In the genomic region with DNA sequence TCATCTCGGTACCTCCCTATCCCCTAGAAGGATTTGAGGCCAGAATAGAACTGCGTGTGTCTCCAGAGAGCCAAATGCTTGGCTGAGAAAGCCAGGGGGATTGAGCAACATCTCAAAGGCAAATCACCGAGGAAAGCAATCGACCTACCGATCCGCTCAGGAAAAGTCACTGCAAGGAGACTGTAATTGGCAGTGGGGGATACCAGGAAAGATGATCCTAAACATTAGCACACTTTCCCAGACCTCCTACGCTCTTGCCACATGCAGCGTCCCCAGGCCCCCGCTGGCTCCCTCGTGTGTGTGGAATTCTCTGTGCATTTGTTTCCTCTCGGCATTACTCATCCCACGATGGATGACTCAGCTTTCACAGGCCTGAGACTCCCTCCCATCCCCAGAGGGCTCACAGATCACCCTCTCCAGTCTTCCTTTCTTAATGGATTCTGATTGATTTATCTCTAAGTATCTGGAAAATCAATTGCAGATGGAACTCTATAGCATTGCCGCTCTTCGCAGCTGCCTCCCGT, we compare ENCODE assay signal across 9 cellular contexts.
DNase-seq lines count a peak whose midpoint lies in the region; ATAC-seq, FAIRE-seq and TF ChIP-seq lines count a peak whose summit lies in the region.
"Had no signal": no experiment of that assay in that cellular context is flagged by ENCODE, and none has a peak within 500 bp of the region (broad histone marks: within the 10 kb centered on the region; RNA-seq: fewer than 3 reads in every experiment).

No MANE protein-coding gene starts in this region.

- POLR2A ChIA-PET in activated CD8-positive, alpha-beta T cell treated with anti-CD3 and anti-CD28 coated beads, Interleukin-2, amount 10 ng/mL, durations not matched to agents 7 days and 5 days (lab: Charles Lee), result no interaction called here

- H3K27me3 ChIP-seq in astrocyte (ENCODE audit: insufficient read depth, low read length), result no peaks in the 10 kb centered on the region

- no peaks in the 10 kb centered on the region for H3K9me3 ChIP-seq in astrocyte (ENCODE audit: insufficient read depth, low read depth, low read length)

- H3K4me2 ChIP-seq in astrocyte (ENCODE audit: low read length), result peak overlapping the region; percentile 65

- H3K36me3 Mint-ChIP-seq in astrocyte (ENCODE audit: low read depth, unreplicated experiment), result no peaks in the 10 kb centered on the region
- no peaks in the 10 kb centered on the region for H3K36me3 Mint-ChIP-seq in activated CD8-positive, alpha-beta T cell treated with anti-CD3 and anti-CD28 coated beads, Interleukin-2, amount 10 ng/mL, durations not matched to agents 7 days and 5 days (ENCODE audit: low read depth)

- DNase-seq in HFF-Myc (ENCODE audit: extremely low read depth, low read depth), result peak; percentile 97
- DNase-seq in astrocyte (ENCODE audit: low read depth), result peak; percentile 95
- peak; percentile 38 for DNase-seq in iPS DF 4.7 (ENCODE audit: extremely low read depth, low spot score)
- peak; percentile 93 for DNase-seq in stromal cell of bone marrow (ENCODE audit: low read depth)
- no peak for DNase-seq in activated CD8-positive, alpha-beta T cell treated with anti-CD3 and anti-CD28 coated beads, Interleukin-2, amount 10 ng/mL, durations not matched to agents 7 days and 5 days
- DNase-seq in NCI-H510A treated with DMSO at 0.1 percent for 48 hours (lab: John Stamatoyannopoulos, UW), result no peak

- no peak overlapping the region for H3K4me3 ChIP-seq in HFF-Myc (replicated peaks; ENCODE audit: low read depth, low read length)
- H3K4me3 ChIP-seq in astrocyte (ENCODE audit: insufficient read depth, low read depth, low read length), result no peak overlapping the region

- CTCF ChIA-PET in activated CD8-positive, alpha-beta T cell treated with anti-CD3 and anti-CD28 coated beads, Interleukin-2, amount 10 ng/mL, durations not matched to agents 7 days and 5 days (lab: Charles Lee), result no interaction called here

- peak overlapping the region; percentile 91 for H3K27ac ChIP-seq in astrocyte (ENCODE audit: low read depth, low read length)

- H3K36me3 ChIP-seq in astrocyte (ENCODE audit: insufficient read depth, low read length), result no peaks in the 10 kb centered on the region

- H3K27ac Mint-ChIP-seq in astrocyte (ENCODE audit: unreplicated experiment), result peak overlapping the region; percentile 99
- no peak overlapping the region for H3K27ac Mint-ChIP-seq in activated CD8-positive, alpha-beta T cell treated with anti-CD3 and anti-CD28 coated beads, Interleukin-2, amount 10 ng/mL, durations not matched to agents 7 days and 5 days
- H3K27ac Mint-ChIP-seq: dendritic cell treated with granulocyte-macrophage colony-stimulating factor and Interleukin-4, amounts not matched to agents 40 ng/mL and 50 ng/mL, for 4 days had no signal

- peak; percentile 100 for FAIRE-seq in astrocyte (lab: Jason Lieb, UNC)

- peaks cover 1% of the 10 kb centered on the region for H3K9me3 Mint-ChIP-seq in astrocyte (ENCODE audit: unreplicated experiment)
- H3K9me3 Mint-ChIP-seq in activated CD8-positive, alpha-beta T cell treated with anti-CD3 and anti-CD28 coated beads, Interleukin-2, amount 10 ng/mL, durations not matched to agents 7 days and 5 days (ENCODE audit: insufficient read depth), result no peaks in the 10 kb centered on the region

- TF ChIP-seq CTCF in HFF-Myc (IDR thresholded peaks at IDR 0.05; ENCODE audit: low read depth, low read length, missing control alignments) (peak; percentile 77), astrocyte (IDR thresholded peaks at IDR 0.05; ENCODE audit: insufficient read depth, low read depth, low read length) (peak; percentile 79)

- H3K79me2 ChIP-seq in astrocyte (ENCODE audit: insufficient read depth, low read length), result no peaks in the 10 kb centered on the region

- H3K9ac ChIP-seq in astrocyte (ENCODE audit: low read length), result peak overlapping the region; percentile 73

- no peaks in the 10 kb centered on the region for H3K27me3 Mint-ChIP-seq in astrocyte (ENCODE audit: low read depth, unreplicated experiment)
- H3K27me3 Mint-ChIP-seq in activated CD8-positive, alpha-beta T cell treated with anti-CD3 and anti-CD28 coated beads, Interleukin-2, amount 10 ng/mL, durations not matched to agents 7 days and 5 days (ENCODE audit: low read depth), result no peaks in the 10 kb centered on the region
- H3K27me3 Mint-ChIP-seq: dendritic cell treated with granulocyte-macrophage colony-stimulating factor and Interleukin-4, amounts not matched to agents 40 ng/mL and 50 ng/mL, for 4 days had no signal

- H3K4me1 Mint-ChIP-seq in astrocyte (ENCODE audit: low read depth, unreplicated experiment), result peaks cover 49% of the 10 kb centered on the region
- H3K4me1 Mint-ChIP-seq in activated CD8-positive, alpha-beta T cell treated with anti-CD3 and anti-CD28 coated beads, Interleukin-2, amount 10 ng/mL, durations not matched to agents 7 days and 5 days (ENCODE audit: low read depth), result peaks cover 5% of the 10 kb centered on the region

- H3K4me1 ChIP-seq in astrocyte (ENCODE audit: insufficient read depth, low read length), result peaks cover 55% of the 10 kb centered on the region

- peak overlapping the region; percentile 45 for H2AFZ ChIP-seq in astrocyte (ENCODE audit: low read depth, low read length)

- H4K20me1 ChIP-seq in astrocyte (ENCODE audit: insufficient read depth, low read length), result no peaks in the 10 kb centered on the region

- no peak overlapping the region for H3K4me3 Mint-ChIP-seq in astrocyte (ENCODE audit: unreplicated experiment)
- no peak overlapping the region for H3K4me3 Mint-ChIP-seq in activated CD8-positive, alpha-beta T cell treated with anti-CD3 and anti-CD28 coated beads, Interleukin-2, amount 10 ng/mL, durations not matched to agents 7 days and 5 days
- H3K4me3 Mint-ChIP-seq: dendritic cell treated with granulocyte-macrophage colony-stimulating factor and Interleukin-4, amounts not matched to agents 40 ng/mL and 50 ng/mL, for 4 days had no signal

- ATAC-seq in activated CD8-positive, alpha-beta T cell treated with anti-CD3 and anti-CD28 coated beads, Interleukin-2, amount 10 ng/mL, durations not matched to agents 7 days and 5 days, result no peak
- ATAC-seq in HG03457 (IDR thresholded peaks at IDR 0.05; ENCODE audit: unreplicated experiment) (no peak), GM18861 (IDR thresholded peaks at IDR 0.05; ENCODE audit: unreplicated experiment) (no peak)

Comparison
In these comparisons a context has a peak if more than half of its experiments do, and no peak if none do; other contexts are left out.
1. DNase-seq: peak in HFF-Myc (single experiment), astrocyte (single experiment), iPS DF 4.7 (single experiment) and stromal cell of bone marrow (single experiment); none in activated CD8-positive, alpha-beta T cell treated with anti-CD3 and anti-CD28 coated beads, Interleukin-2, amount 10 ng/mL, durations not matched to agents 7 days and 5 days (single experiment) and NCI-H510A treated with DMSO at 0.1 percent for 48 hours (single experiment).